In the genomic region with DNA sequence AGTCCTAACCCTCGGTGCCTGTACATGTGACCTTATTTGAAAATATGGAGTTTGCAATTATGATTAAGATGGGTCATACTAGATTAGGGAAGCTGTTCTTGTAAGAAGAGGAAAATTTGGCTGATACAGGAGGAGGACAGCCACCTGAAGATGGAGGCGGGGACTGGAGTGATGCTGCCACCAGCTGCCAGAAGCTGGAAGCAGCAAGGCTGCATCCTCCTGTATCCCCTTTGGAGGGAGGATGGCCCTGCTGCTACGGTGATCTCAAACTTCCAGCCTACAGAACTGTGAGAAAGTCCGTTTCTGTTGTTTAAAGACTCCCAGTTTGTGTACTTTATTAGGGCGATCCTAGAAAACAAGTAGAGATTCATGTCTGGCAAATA, we compare ENCODE assay signal across 10 cellular contexts. TPM values are rescaled to one million over a fixed set of nuclear protein-coding genes. Genes with fewer than 3 reads are reported as not detected.
DNase-seq lines count a peak whose midpoint lies in the region; ATAC-seq, FAIRE-seq and TF ChIP-seq lines count a peak whose summit lies in the region.
"Not testable (repeated sequence)": the region's sequence is repeated elsewhere in the genome, so short reads cannot be mapped to it uniquely, and the experiment has no call there.
"Had no signal": no experiment of that assay in that cellular context is flagged by ENCODE, and none has a peak within 500 bp of the region (broad histone marks: within the 10 kb centered on the region; RNA-seq: fewer than 3 reads in every experiment).

No MANE protein-coding gene starts in this region.

- WGBS in esophagus squamous epithelium, 2 donors, result 42 to 46% methylated on average over 5 of the region's 5 CpGs

- not testable (repeated sequence) for H3K36me3 ChIP-seq in HEK293 (ENCODE audit: control insufficient read depth in 2 of 2, insufficient read depth in 1 of 2, low read length in 2 of 2); esophagus squamous epithelium; naive thymus-derived CD4-positive, alpha-beta T cell (ENCODE audit: control insufficient read depth in 2 of 3, insufficient read depth in 3 of 3, low read length in 3 of 3)

- peak overlapping the region; percentile 85 to 96 (median 92) for H3K4me3 Mint-ChIP-seq in naive thymus-derived CD4-positive, alpha-beta T cell
- peak overlapping the region; percentile 95 to 99 for H3K4me3 Mint-ChIP-seq in stimulated activated naive CD8-positive, alpha-beta T cell treated with anti-CD3 and anti-CD28 coated beads, Interleukin-15, amount 100 ng/mL, for 72 hours

- H3K4me1 Mint-ChIP-seq in naive thymus-derived CD4-positive, alpha-beta T cell, result peaks cover 12 to 31% (median 25%) of the 10 kb centered on the region in 7 donors
- peaks cover 26% of the 10 kb centered on the region for H3K4me1 Mint-ChIP-seq in stimulated activated naive CD8-positive, alpha-beta T cell treated with anti-CD3 and anti-CD28 coated beads, Interleukin-15, amount 100 ng/mL, for 72 hours

- CTCF ChIA-PET in HEK293 (lab: Yijun Ruan, JAX), result interaction anchor here (0.6 to 1.8 kb wide), 15 partner anchors 10 to 1089 kb away, joined by 3 to 9 read pairs (median 3); no protein-coding TSS in a partner anchor
- CTCF ChIA-PET in naive thymus-derived CD4-positive, alpha-beta T cell (lab: Charles Lee), result interaction anchor here (0.7 to 2.2 kb wide), 2 partner anchors 230 to 423 kb away, joined by 5 to 8 read pairs; no protein-coding TSS in a partner anchor

- not testable (repeated sequence) for TF ChIP-seq CTCF in HEK293 (tag by site-specific recombination; IDR thresholded peaks at IDR 0.05)
- peak; percentile 19 for TF ChIP-seq CTCF in astrocyte of the spinal cord (IDR thresholded peaks at IDR 0.05; ENCODE audit: low read depth, low read length)
- peak in 1 of 6 experiments; percentile 25 for TF ChIP-seq CTCF in esophagus squamous epithelium (IDR thresholded peaks at IDR 0.05)

- H3K9me3 ChIP-seq in HEK293 (ENCODE audit: control insufficient read depth, insufficient read depth, low read depth, low read length); esophagus squamous epithelium; naive thymus-derived CD4-positive, alpha-beta T cell (ENCODE audit: control insufficient read depth in 2 of 3, low read length in 3 of 3): not testable (repeated sequence)

- in situ Hi-C loops in astrocyte of the spinal cord (cut with HindIII; ENCODE audit: low sequenced_read_pairs), result not testable (repeated sequence)

- H3K4me1 ChIP-seq in HEK293 (ENCODE audit: control insufficient read depth, insufficient read depth, low read length); naive thymus-derived CD4-positive, alpha-beta T cell (ENCODE audit: control insufficient read depth in 2 of 2, insufficient read depth in 2 of 2, low read length in 2 of 2): not testable (repeated sequence)
- H3K4me1 ChIP-seq in esophagus squamous epithelium, result peaks cover 5 to 22% (median 7%) of the 10 kb centered on the region in 3 donors

- H3K27ac Mint-ChIP-seq in naive thymus-derived CD4-positive, alpha-beta T cell, result peak overlapping the region in 5 of 9 donors; percentile 72 to 84 (median 81)
- not testable (repeated sequence) for H3K27ac Mint-ChIP-seq in stimulated activated naive CD8-positive, alpha-beta T cell treated with anti-CD3 and anti-CD28 coated beads, Interleukin-15, amount 100 ng/mL, for 72 hours

- TF ChIP-seq POLR2A in esophagus squamous epithelium (IDR thresholded peaks at IDR 0.05), result not testable (repeated sequence)

- POLR2A ChIA-PET in HEK293 (lab: Yijun Ruan, JAX); naive thymus-derived CD4-positive, alpha-beta T cell (lab: Charles Lee): not testable (repeated sequence)

- not testable (repeated sequence) for H3K27ac ChIP-seq in HEK293 (ENCODE audit: extremely low read depth, low read depth, low read length); naive thymus-derived CD4-positive, alpha-beta T cell (ENCODE audit: low read depth, low read length)
- H3K27ac ChIP-seq in esophagus squamous epithelium, result peak overlapping the region; percentile 88 to 95 (median 94)

- ATAC-seq in naive thymus-derived CD4-positive, alpha-beta T cell; stimulated activated naive CD8-positive, alpha-beta T cell treated with anti-CD3 and anti-CD28 coated beads, Interleukin-15, amount 100 ng/mL, for 72 hours: not testable (repeated sequence)

- H3K9me3 Mint-ChIP-seq in naive thymus-derived CD4-positive, alpha-beta T cell; stimulated activated naive CD8-positive, alpha-beta T cell treated with anti-CD3 and anti-CD28 coated beads, Interleukin-15, amount 100 ng/mL, for 72 hours: not testable (repeated sequence)

- DNase-seq in DMS53 (lab: John Stamatoyannopoulos, UW) (peak; percentile 54), NCI-H526 treated with DMSO at 0.1 percent for 48 hours (lab: John Stamatoyannopoulos, UW) (peak; percentile 19)
- not testable (repeated sequence) for DNase-seq in astrocyte of the spinal cord (ENCODE audit: low read depth, low spot score); esophagus squamous epithelium (lab: John Stamatoyannopoulos, UW); naive thymus-derived CD4-positive, alpha-beta T cell; stimulated activated naive CD8-positive, alpha-beta T cell treated with anti-CD3 and anti-CD28 coated beads, Interleukin-15, amount 100 ng/mL, for 72 hours

- not testable (repeated sequence) for H3K27me3 Mint-ChIP-seq in naive thymus-derived CD4-positive, alpha-beta T cell; stimulated activated naive CD8-positive, alpha-beta T cell treated with anti-CD3 and anti-CD28 coated beads, Interleukin-15, amount 100 ng/mL, for 72 hours

- not testable (repeated sequence) for H3K27me3 ChIP-seq in esophagus squamous epithelium; naive thymus-derived CD4-positive, alpha-beta T cell (ENCODE audit: control insufficient read depth in 2 of 2, insufficient read depth in 2 of 2, low read length in 2 of 2)

- intact Hi-C loops in esophagus squamous epithelium (cut with DNase I); naive thymus-derived CD4-positive, alpha-beta T cell (cut with micrococcal nuclease): not testable (repeated sequence)

- not testable (repeated sequence) for H3K36me3 Mint-ChIP-seq in naive thymus-derived CD4-positive, alpha-beta T cell

- not testable (repeated sequence) for H3K4me3 ChIP-seq in HEK293 (ENCODE audit: low read depth, low read length); astrocyte of the spinal cord (ENCODE audit: low read depth, low read length)
- H3K4me3 ChIP-seq in esophagus squamous epithelium, result peak overlapping the region in 2 of 4 donors; percentile 74 to 93
- peak overlapping the region; percentile 88 for H3K4me3 ChIP-seq in naive thymus-derived CD4-positive, alpha-beta T cell (ENCODE audit: low read length)

- peak; percentile 5 for FAIRE-seq in TTC549 (lab: Jason Lieb, UNC)

TF ChIP-seq in HEK293, 187 proteins besides CTCF, POLR2A, EP300 and RAD21:
- TF ChIP-seq ZNF341 (tag by site-specific recombination; IDR thresholded peaks at IDR 0.05; ENCODE audit: low read depth), result peak; percentile 61
- TF ChIP-seq SCRT2 (tag by site-specific recombination; IDR thresholded peaks at IDR 0.05), result peak; percentile 47; the same call in 1 of the 2 replicates
- TF ChIP-seq ZNF677 (tag by site-specific recombination; IDR thresholded peaks at IDR 0.05), result 0 out of 2 replicates have a peak, but pooled peaks have one; percentile 10
- 0 out of 2 replicates have a peak, but pooled peaks have one; percentile 24 for TF ChIP-seq ZNF366 (tag by site-specific recombination; conservative IDR thresholded peaks at IDR 0.05)
- peak; percentile 73 for TF ChIP-seq ZNF654 (tag by site-specific recombination; IDR thresholded peaks at IDR 0.05; ENCODE audit: low read depth)
TF ChIP-seq in HEK293: peak in this region for 5; not testable (repeated sequence) for 182.

RNA-seq across cellular contexts. Expression of gene MIPEP, which starts 1.0 kb away (rescaled TPM):
- 10 to 100 TPM; 12.1 to 25.7 (median 19.5) TPM for total RNA-seq in esophagus squamous epithelium
- 10 to 100 TPM in 1 of 5 experiments, 1 to 10 TPM in 4; 8.0 to 10.5 (median 9.2) TPM for total RNA-seq in naive thymus-derived CD4-positive, alpha-beta T cell
- polyA plus RNA-seq in naive thymus-derived CD4-positive, alpha-beta T cell, result 10 to 100 TPM; 19.1 to 20.7 TPM

RNA-seq across cellular contexts. Expression of gene C1QTNF9B, which starts 7.1 kb away (rescaled TPM):
- total RNA-seq in esophagus squamous epithelium, result not detected
- not detected for total RNA-seq in naive thymus-derived CD4-positive, alpha-beta T cell
- not detected for polyA plus RNA-seq in naive thymus-derived CD4-positive, alpha-beta T cell
- total RNA-seq: activated CD8-positive, alpha-beta memory T cell treated with anti-CD3 and anti-CD28 coated beads for 36 hours; T-helper 1 cell treated with Interleukin-12 subunit alpha and Interleukin-12 subunit beta and Interleukin-4 antibody, amounts not matched to agents 30 ng/mL and 1 ng/mL, for 36 hours had no signal
